ENCODE assay signal across 1 cellular context in the genomic region with DNA sequence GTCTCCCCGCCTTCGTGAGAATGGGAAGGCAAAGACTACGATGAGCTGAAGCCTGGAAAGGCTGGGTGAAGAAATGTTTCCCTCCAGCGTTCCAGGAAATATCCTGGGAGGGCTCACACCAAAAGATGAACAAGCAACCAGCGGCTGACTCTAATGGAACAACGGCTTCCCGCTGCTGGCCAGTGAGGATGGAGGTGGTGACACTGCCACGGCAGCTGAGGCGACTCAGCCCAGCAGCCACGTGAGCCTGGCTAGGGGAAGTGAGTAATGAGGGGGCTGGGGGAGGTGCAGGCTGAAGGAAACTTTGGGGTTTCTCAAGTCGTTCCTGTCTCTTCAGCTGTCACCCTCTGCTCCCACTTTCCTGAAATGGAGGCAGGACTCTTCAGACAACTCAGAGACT.
TF ChIP-seq lines count a peak whose summit lies in the region.

No MANE protein-coding gene starts in this region.

TF ChIP-seq in K562, 482 proteins besides CTCF, POLR2A, EP300 and RAD21 (continued from another document and continues in another):
- TF ChIP-seq, protein P1, sequence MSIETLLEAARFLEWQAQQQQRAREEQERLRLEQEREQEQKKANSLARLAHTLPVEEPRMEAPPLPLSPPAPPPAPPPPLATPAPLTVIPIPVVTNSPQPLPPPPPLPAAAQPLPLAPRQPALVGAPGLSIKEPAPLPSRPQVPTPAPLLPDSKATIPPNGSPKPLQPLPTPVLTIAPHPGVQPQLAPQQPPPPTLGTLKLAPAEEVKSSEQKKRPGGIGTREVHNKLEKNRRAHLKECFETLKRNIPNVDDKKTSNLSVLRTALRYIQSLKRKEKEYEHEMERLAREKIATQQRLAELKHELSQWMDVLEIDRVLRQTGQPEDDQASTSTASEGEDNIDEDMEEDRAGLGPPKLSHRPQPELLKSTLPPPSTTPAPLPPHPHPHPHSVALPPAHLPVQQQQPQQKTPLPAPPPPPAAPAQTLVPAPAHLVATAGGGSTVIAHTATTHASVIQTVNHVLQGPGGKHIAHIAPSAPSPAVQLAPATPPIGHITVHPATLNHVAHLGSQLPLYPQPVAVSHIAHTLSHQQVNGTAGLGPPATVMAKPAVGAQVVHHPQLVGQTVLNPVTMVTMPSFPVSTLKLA (conservative IDR thresholded peaks at IDR 0.05): 0 out of 4 replicates have a peak, but pooled peaks of 1 of the 2 experiments have one; percentile 30
- TF ChIP-seq JUND (IDR thresholded peaks at IDR 0.05; ENCODE audit: borderline replicate concordance, low read depth, low read length) (peak; percentile 65; the same call in 1 of the 2 replicates), JUND (tag; IDR thresholded peaks at IDR 0.05; ENCODE audit: borderline replicate concordance, low read depth, low read length) (peak; percentile 47; the same call in 1 of the 3 replicates), BHLHE40 (IDR thresholded peaks at IDR 0.05; ENCODE audit: low read length) (peak; percentile 89), ATF7 (IDR thresholded peaks at IDR 0.05) (peak; percentile 14; the same call in 1 of the 2 replicates), MYC (IDR thresholded peaks at IDR 0.05; ENCODE audit: low read depth, low read length) (peak; percentile 55; the same call in 1 of the 2 replicates), MYC (CRISPR knock-in tag; IDR thresholded peaks at IDR 0.05; ENCODE audit: borderline replicate concordance, low read depth) (no peak), ZNF584 (CRISPR knock-in tag; IDR thresholded peaks at IDR 0.05; ENCODE audit: low read depth) (no peak), ARID1B (IDR thresholded peaks at IDR 0.05) (peak; percentile 41; the same call in 1 of the 2 replicates), L3MBTL2 (IDR thresholded peaks at IDR 0.05) (peak; percentile 60; the same call in 1 of the 2 replicates), CBFA2T3 (IDR thresholded peaks at IDR 0.05) (0 out of 2 replicates have a peak, but pooled peaks have one; percentile 8), CREM (IDR thresholded peaks at IDR 0.05; ENCODE audit: low read depth) (0 out of 2 replicates have a peak, but pooled peaks have one; percentile 33), SPI1 (IDR thresholded peaks at IDR 0.05; ENCODE audit: borderline replicate concordance, low read depth, low read length) (0 out of 2 replicates have a peak, but pooled peaks have one; percentile 41), USF1 (CRISPR knock-in tag; IDR thresholded peaks at IDR 0.05) (peak; percentile 80), VEZF1 (CRISPR knock-in tag; IDR thresholded peaks at IDR 0.05) (0 out of 2 replicates have a peak, but pooled peaks have one; percentile 14), ETV1 (tag; conservative IDR thresholded peaks at IDR 0.05; ENCODE audit: low read depth) (peak; percentile 56), ZBTB1 (CRISPR knock-in tag; IDR thresholded peaks at IDR 0.05; ENCODE audit: borderline replicate concordance, low read depth) (no peak)
- TF ChIP-seq, protein P2, sequence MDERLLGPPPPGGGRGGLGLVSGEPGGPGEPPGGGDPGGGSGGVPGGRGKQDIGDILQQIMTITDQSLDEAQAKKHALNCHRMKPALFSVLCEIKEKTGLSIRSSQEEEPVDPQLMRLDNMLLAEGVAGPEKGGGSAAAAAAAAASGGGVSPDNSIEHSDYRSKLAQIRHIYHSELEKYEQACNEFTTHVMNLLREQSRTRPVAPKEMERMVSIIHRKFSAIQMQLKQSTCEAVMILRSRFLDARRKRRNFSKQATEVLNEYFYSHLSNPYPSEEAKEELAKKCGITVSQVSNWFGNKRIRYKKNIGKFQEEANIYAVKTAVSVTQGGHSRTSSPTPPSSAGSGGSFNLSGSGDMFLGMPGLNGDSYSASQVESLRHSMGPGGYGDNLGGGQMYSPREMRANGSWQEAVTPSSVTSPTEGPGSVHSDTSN (CRISPR knock-in tag; IDR thresholded peaks at IDR 0.05; ENCODE audit: low read depth): no peak
- TF ChIP-seq, protein P2 (tag; conservative IDR thresholded peaks at IDR 0.05; ENCODE audit: low read depth): peak; percentile 41; the same call in 1 of the 2 replicates
- TF ChIP-seq, protein P3, sequence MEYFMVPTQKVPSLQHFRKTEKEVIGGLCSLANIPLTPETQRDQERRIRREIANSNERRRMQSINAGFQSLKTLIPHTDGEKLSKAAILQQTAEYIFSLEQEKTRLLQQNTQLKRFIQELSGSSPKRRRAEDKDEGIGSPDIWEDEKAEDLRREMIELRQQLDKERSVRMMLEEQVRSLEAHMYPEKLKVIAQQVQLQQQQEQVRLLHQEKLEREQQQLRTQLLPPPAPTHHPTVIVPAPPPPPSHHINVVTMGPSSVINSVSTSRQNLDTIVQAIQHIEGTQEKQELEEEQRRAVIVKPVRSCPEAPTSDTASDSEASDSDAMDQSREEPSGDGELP (CRISPR knock-in tag; IDR thresholded peaks at IDR 0.05; ENCODE audit: borderline replicate concordance): peak; percentile 68; the same call in 1 of the 2 replicates
- TF ChIP-seq, protein P4, sequence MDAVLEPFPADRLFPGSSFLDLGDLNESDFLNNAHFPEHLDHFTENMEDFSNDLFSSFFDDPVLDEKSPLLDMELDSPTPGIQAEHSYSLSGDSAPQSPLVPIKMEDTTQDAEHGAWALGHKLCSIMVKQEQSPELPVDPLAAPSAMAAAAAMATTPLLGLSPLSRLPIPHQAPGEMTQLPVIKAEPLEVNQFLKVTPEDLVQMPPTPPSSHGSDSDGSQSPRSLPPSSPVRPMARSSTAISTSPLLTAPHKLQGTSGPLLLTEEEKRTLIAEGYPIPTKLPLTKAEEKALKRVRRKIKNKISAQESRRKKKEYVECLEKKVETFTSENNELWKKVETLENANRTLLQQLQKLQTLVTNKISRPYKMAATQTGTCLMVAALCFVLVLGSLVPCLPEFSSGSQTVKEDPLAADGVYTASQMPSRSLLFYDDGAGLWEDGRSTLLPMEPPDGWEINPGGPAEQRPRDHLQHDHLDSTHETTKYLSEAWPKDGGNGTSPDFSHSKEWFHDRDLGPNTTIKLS (IDR thresholded peaks at IDR 0.05; ENCODE audit: borderline replicate concordance, low read depth): no peak
- TF ChIP-seq, protein P5, sequence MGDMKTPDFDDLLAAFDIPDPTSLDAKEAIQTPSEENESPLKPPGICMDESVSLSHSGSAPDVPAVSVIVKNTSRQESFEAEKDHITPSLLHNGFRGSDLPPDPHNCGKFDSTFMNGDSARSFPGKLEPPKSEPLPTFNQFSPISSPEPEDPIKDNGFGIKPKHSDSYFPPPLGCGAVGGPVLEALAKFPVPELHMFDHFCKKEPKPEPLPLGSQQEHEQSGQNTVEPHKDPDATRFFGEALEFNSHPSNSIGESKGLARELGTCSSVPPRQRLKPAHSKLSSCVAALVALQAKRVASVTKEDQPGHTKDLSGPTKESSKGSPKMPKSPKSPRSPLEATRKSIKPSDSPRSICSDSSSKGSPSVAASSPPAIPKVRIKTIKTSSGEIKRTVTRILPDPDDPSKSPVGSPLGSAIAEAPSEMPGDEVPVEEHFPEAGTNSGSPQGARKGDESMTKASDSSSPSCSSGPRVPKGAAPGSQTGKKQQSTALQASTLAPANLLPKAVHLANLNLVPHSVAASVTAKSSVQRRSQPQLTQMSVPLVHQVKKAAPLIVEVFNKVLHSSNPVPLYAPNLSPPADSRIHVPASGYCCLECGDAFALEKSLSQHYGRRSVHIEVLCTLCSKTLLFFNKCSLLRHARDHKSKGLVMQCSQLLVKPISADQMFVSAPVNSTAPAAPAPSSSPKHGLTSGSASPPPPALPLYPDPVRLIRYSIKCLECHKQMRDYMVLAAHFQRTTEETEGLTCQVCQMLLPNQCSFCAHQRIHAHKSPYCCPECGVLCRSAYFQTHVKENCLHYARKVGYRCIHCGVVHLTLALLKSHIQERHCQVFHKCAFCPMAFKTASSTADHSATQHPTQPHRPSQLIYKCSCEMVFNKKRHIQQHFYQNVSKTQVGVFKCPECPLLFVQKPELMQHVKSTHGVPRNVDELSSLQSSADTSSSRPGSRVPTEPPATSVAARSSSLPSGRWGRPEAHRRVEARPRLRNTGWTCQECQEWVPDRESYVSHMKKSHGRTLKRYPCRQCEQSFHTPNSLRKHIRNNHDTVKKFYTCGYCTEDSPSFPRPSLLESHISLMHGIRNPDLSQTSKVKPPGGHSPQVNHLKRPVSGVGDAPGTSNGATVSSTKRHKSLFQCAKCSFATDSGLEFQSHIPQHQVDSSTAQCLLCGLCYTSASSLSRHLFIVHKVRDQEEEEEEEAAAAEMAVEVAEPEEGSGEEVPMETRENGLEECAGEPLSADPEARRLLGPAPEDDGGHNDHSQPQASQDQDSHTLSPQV (IDR thresholded peaks at IDR 0.05): peak; percentile 40; the same call in 1 of the 2 replicates
- TF ChIP-seq, protein P6, sequence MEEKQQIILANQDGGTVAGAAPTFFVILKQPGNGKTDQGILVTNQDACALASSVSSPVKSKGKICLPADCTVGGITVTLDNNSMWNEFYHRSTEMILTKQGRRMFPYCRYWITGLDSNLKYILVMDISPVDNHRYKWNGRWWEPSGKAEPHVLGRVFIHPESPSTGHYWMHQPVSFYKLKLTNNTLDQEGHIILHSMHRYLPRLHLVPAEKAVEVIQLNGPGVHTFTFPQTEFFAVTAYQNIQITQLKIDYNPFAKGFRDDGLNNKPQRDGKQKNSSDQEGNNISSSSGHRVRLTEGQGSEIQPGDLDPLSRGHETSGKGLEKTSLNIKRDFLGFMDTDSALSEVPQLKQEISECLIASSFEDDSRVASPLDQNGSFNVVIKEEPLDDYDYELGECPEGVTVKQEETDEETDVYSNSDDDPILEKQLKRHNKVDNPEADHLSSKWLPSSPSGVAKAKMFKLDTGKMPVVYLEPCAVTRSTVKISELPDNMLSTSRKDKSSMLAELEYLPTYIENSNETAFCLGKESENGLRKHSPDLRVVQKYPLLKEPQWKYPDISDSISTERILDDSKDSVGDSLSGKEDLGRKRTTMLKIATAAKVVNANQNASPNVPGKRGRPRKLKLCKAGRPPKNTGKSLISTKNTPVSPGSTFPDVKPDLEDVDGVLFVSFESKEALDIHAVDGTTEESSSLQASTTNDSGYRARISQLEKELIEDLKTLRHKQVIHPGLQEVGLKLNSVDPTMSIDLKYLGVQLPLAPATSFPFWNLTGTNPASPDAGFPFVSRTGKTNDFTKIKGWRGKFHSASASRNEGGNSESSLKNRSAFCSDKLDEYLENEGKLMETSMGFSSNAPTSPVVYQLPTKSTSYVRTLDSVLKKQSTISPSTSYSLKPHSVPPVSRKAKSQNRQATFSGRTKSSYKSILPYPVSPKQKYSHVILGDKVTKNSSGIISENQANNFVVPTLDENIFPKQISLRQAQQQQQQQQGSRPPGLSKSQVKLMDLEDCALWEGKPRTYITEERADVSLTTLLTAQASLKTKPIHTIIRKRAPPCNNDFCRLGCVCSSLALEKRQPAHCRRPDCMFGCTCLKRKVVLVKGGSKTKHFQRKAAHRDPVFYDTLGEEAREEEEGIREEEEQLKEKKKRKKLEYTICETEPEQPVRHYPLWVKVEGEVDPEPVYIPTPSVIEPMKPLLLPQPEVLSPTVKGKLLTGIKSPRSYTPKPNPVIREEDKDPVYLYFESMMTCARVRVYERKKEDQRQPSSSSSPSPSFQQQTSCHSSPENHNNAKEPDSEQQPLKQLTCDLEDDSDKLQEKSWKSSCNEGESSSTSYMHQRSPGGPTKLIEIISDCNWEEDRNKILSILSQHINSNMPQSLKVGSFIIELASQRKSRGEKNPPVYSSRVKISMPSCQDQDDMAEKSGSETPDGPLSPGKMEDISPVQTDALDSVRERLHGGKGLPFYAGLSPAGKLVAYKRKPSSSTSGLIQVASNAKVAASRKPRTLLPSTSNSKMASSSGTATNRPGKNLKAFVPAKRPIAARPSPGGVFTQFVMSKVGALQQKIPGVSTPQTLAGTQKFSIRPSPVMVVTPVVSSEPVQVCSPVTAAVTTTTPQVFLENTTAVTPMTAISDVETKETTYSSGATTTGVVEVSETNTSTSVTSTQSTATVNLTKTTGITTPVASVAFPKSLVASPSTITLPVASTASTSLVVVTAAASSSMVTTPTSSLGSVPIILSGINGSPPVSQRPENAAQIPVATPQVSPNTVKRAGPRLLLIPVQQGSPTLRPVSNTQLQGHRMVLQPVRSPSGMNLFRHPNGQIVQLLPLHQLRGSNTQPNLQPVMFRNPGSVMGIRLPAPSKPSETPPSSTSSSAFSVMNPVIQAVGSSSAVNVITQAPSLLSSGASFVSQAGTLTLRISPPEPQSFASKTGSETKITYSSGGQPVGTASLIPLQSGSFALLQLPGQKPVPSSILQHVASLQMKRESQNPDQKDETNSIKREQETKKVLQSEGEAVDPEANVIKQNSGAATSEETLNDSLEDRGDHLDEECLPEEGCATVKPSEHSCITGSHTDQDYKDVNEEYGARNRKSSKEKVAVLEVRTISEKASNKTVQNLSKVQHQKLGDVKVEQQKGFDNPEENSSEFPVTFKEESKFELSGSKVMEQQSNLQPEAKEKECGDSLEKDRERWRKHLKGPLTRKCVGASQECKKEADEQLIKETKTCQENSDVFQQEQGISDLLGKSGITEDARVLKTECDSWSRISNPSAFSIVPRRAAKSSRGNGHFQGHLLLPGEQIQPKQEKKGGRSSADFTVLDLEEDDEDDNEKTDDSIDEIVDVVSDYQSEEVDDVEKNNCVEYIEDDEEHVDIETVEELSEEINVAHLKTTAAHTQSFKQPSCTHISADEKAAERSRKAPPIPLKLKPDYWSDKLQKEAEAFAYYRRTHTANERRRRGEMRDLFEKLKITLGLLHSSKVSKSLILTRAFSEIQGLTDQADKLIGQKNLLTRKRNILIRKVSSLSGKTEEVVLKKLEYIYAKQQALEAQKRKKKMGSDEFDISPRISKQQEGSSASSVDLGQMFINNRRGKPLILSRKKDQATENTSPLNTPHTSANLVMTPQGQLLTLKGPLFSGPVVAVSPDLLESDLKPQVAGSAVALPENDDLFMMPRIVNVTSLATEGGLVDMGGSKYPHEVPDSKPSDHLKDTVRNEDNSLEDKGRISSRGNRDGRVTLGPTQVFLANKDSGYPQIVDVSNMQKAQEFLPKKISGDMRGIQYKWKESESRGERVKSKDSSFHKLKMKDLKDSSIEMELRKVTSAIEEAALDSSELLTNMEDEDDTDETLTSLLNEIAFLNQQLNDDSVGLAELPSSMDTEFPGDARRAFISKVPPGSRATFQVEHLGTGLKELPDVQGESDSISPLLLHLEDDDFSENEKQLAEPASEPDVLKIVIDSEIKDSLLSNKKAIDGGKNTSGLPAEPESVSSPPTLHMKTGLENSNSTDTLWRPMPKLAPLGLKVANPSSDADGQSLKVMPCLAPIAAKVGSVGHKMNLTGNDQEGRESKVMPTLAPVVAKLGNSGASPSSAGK (IDR thresholded peaks at IDR 0.05): peak; percentile 56; the same call in 1 of the 2 replicates
